26 cellular contexts compared by ENCODE assay signal in genomic region chr6:78854501-78854900, GRCh38.
"Had no signal": no experiment of that assay in that cellular context is flagged by ENCODE, and none has a peak within 500 bp of the region (broad histone marks: within the 10 kb centered on the region; RNA-seq: fewer than 3 reads in every experiment).

No MANE protein-coding gene starts in this region.

- H3K4me2 ChIP-seq: neural progenitor cell had no signal

- H3K4me3 ChIP-seq: colonic mucosa, gastrocnemius medialis, neural progenitor cell, psoas muscle, right lobe of liver, spleen, tibial artery, upper lobe of left lung, uterus had no signal

- H3K27me3 Mint-ChIP-seq: memory B cell; stimulated activated memory B cell treated with anti-CD40 and anti-IgM and Interleukin-4, amounts not matched to agents 10 μg/mL and 1 μg/mL and 100 μg/mL, for 72 hours; stimulated activated naive CD8-positive, alpha-beta T cell treated with anti-CD3 and anti-CD28 coated beads, Interleukin-15, Interleukin-2, amounts not matched to agents 100 ng/mL and 50 ng/mL, for 24 hours had no signal

- H3K4me1 ChIP-seq: colonic mucosa, gastrocnemius medialis, neural progenitor cell, parathyroid adenoma, psoas muscle, right lobe of liver, spleen, tibial artery, upper lobe of left lung, uterus had no signal

- H2AFZ ChIP-seq: neural progenitor cell, parathyroid adenoma had no signal

- H3K27me3 ChIP-seq: colonic mucosa, gastrocnemius medialis, neural progenitor cell, right lobe of liver, spleen, tibial artery, upper lobe of left lung, uterus had no signal

- H3K79me2 ChIP-seq: parathyroid adenoma had no signal

- H3K36me3 ChIP-seq: colonic mucosa, gastrocnemius medialis, neural progenitor cell, right lobe of liver, spleen, tibial artery, upper lobe of left lung, uterus had no signal

- H3K36me3 Mint-ChIP-seq: natural killer cell treated with Interleukin-12 subunit alpha and Interleukin-12 subunit beta and Interleukin-15 and Interleukin-18, amount 100 ng/mL, for 72 hours had no signal

- H3K4me3 Mint-ChIP-seq: memory B cell; mesothelial cell of epicardium; natural killer cell treated with Interleukin-12 subunit alpha and Interleukin-12 subunit beta and Interleukin-15 and Interleukin-18, amount 100 ng/mL, for 72 hours; neural progenitor cell; stimulated activated memory B cell treated with anti-CD40 and anti-IgM and Interleukin-4, amounts not matched to agents 10 μg/mL and 1 μg/mL and 100 μg/mL, for 72 hours; stimulated activated naive CD8-positive, alpha-beta T cell treated with anti-CD3 and anti-CD28 coated beads, Interleukin-15, Interleukin-2, amounts not matched to agents 100 ng/mL and 50 ng/mL, for 24 hours had no signal

- H3K27ac Mint-ChIP-seq: memory B cell; mesothelial cell of epicardium; natural killer cell treated with Interleukin-12 subunit alpha and Interleukin-12 subunit beta and Interleukin-15 and Interleukin-18, amount 100 ng/mL, for 72 hours; neural progenitor cell; stimulated activated memory B cell treated with anti-CD40 and anti-IgM and Interleukin-4, amounts not matched to agents 10 μg/mL and 1 μg/mL and 100 μg/mL, for 72 hours; stimulated activated naive CD8-positive, alpha-beta T cell treated with anti-CD3 and anti-CD28 coated beads, Interleukin-15, Interleukin-2, amounts not matched to agents 100 ng/mL and 50 ng/mL, for 24 hours had no signal

- H3K9me3 Mint-ChIP-seq: stimulated activated naive CD8-positive, alpha-beta T cell treated with anti-CD3 and anti-CD28 coated beads, Interleukin-15, Interleukin-2, amounts not matched to agents 100 ng/mL and 50 ng/mL, for 24 hours had no signal

- DNase-seq: colonic mucosa; effector CD8-positive, alpha-beta T cell; gastrocnemius medialis; glutamatergic neuron; islet precursor cell; occipital lobe; psoas muscle; retina; right lobe of liver; spleen; stimulated activated CD4-positive, alpha-beta T cell treated with anti-CD3 and anti-CD28 coated beads, Interleukin-15, amount 100 ng/mL, for 24 hours; stimulated activated CD4-positive, alpha-beta T cell treated with anti-CD3 and anti-CD28 coated beads, Interleukin-1b, Interleukin-23, amount 100 ng/mL, for 48 hours; stimulated activated CD4-positive, alpha-beta T cell treated with anti-CD3 and anti-CD28 coated beads, Interleukin-4, amount 100 ng/mL, for 24 hours; tibial artery; upper lobe of left lung; uterus had no signal

- ATAC-seq: esophagus mucosa; gastrocnemius medialis; left lobe of liver; natural killer cell treated with Interleukin-12 subunit alpha and Interleukin-12 subunit beta and Interleukin-15 and Interleukin-18, amount 100 ng/mL, for 72 hours; psoas muscle; right lobe of liver; stimulated activated memory B cell treated with anti-CD40 and anti-IgM and Interleukin-4, amounts not matched to agents 10 μg/mL and 1 μg/mL and 100 μg/mL, for 72 hours had no signal

- FAIRE-seq: endometrium had no signal

- H3K4me1 Mint-ChIP-seq: memory B cell; mesothelial cell of epicardium; stimulated activated memory B cell treated with anti-CD40 and anti-IgM and Interleukin-4, amounts not matched to agents 10 μg/mL and 1 μg/mL and 100 μg/mL, for 72 hours had no signal

- H3K9me3 ChIP-seq: colonic mucosa, gastrocnemius medialis, psoas muscle, right lobe of liver, tibial artery, upper lobe of left lung, uterus had no signal

- H3K27ac ChIP-seq: colonic mucosa, gastrocnemius medialis, neural progenitor cell, parathyroid adenoma, psoas muscle, right lobe of liver, spleen, tibial artery, upper lobe of left lung, uterus had no signal

- H3K9ac ChIP-seq: neural progenitor cell, parathyroid adenoma had no signal
